In genomic region chr5:149488645-149489306, GRCh38 we compare ENCODE assay signal across 12 cellular contexts.
A peak's percentile ranks its signal among the peaks of the same experiment; 100 is the strongest.
DNase-seq lines count a peak whose midpoint lies in the region; FAIRE-seq and TF ChIP-seq lines count a peak whose summit lies in the region.
"Had no signal": no experiment of that assay in that cellular context is flagged by ENCODE, and none has a peak within 500 bp of the region (broad histone marks: within the 10 kb centered on the region; RNA-seq: fewer than 3 reads in every experiment).

No MANE protein-coding gene starts in this region.

- H3K9me3 ChIP-seq in skeletal muscle tissue (ENCODE audit: control insufficient read depth in 3 of 3, low read length in 3 of 3): no peaks in the 10 kb centered on the region

- no peak overlapping the region for H3K9ac ChIP-seq in skeletal muscle tissue (ENCODE audit: low read depth in 1 of 3, low read length in 3 of 3)

- H3K4me1 ChIP-seq in skeletal muscle tissue (ENCODE audit: control insufficient read depth in 3 of 3, insufficient read depth in 3 of 3, low read length in 3 of 3): peaks cover 31 to 52% (median 42%) of the 10 kb centered on the region in 3 donors

- TF ChIP-seq CTCF in D721Med (IDR thresholded peaks at IDR 0.05; ENCODE audit: insufficient read depth, missing control alignments): no peak

- DNase-seq in NCI-H748 (lab: John Stamatoyannopoulos, UW; ENCODE audit: unreplicated experiment) (peak; percentile 9), NCI-H748 treated with DMSO at 0.1 percent for 48 hours (lab: John Stamatoyannopoulos, UW) (no peak), RPMI7951 (ENCODE audit: low read depth) (peak; percentile 80), fibroblast of gingiva (ENCODE audit: low read depth) (peak; percentile 30), mesenteric fat pad (ENCODE audit: low spot score) (no peak), D721Med (ENCODE audit: insufficient read length, low spot score) (no peak)
- no peak for DNase-seq in stimulated activated CD4-positive, alpha-beta T cell treated with anti-CD3 and anti-CD28 coated beads, Interleukin-4, amount 100 ng/mL, for 1 hour
- DNase-seq: activated CD4-positive, alpha-beta memory T cell treated with anti-CD3 and anti-CD28 coated beads, Interleukin-2, amount 10 ng/mL, durations not matched to agents 7 days and 5 days; activated naive CD8-positive, alpha-beta T cell treated with anti-CD3 and anti-CD28 coated beads, Interleukin-2, amount 50 U/mL, for 24 hours; effector CD4-positive, alpha-beta T cell; NCI-H510A had no signal

- H3K36me3 ChIP-seq in skeletal muscle tissue (ENCODE audit: control insufficient read depth in 3 of 3, insufficient read depth in 3 of 3, low read length in 3 of 3): peaks cover 0 to 3% (median 0%) of the 10 kb centered on the region in 3 donors

- H3K27ac ChIP-seq in skeletal muscle tissue (ENCODE audit: low read depth, low read length): peak overlapping the region; percentile 91

- no peak for FAIRE-seq in D721Med (lab: Jason Lieb, UNC)

- no peaks in the 10 kb centered on the region for H3K27me3 ChIP-seq in skeletal muscle tissue (ENCODE audit: control insufficient read depth in 3 of 3, insufficient read depth in 3 of 3, low read length in 3 of 3)

- H3K4me3 ChIP-seq in skeletal muscle tissue (ENCODE audit: low read length in 3 of 3): no peak overlapping the region

Comparison
In these comparisons a context has a peak if more than half of its experiments do, and no peak if none do; other contexts are left out.
1. DNase-seq: peak in NCI-H748 (single experiment), RPMI7951 (single experiment) and fibroblast of gingiva (single experiment); none in NCI-H748 treated with DMSO at 0.1 percent for 48 hours (single experiment), mesenteric fat pad (single experiment), D721Med (single experiment) and stimulated activated CD4-positive, alpha-beta T cell treated with anti-CD3 and anti-CD28 coated beads, Interleukin-4, amount 100 ng/mL, for 1 hour (single experiment).